10 cellular contexts compared by ENCODE assay signal in genomic region chr9:120915854-120916495, GRCh38. TPM values are rescaled to one million over a fixed set of nuclear protein-coding genes. Genes with fewer than 3 reads are reported as not detected.
DNase-seq lines count a peak whose midpoint lies in the region; ATAC-seq and TF ChIP-seq lines count a peak whose summit lies in the region.
"Had no signal": no experiment of that assay in that cellular context is flagged by ENCODE, and none has a peak within 500 bp of the region (broad histone marks: within the 10 kb centered on the region; RNA-seq: fewer than 3 reads in every experiment).

No MANE protein-coding gene starts in this region.

- intact Hi-C loops in breast epithelium (cut with DNase I; ENCODE audit: low total_unique reads), result no loop called here

- ATAC-seq in HG02852 (IDR thresholded peaks at IDR 0.05; ENCODE audit: unreplicated experiment) (peak; percentile 37), T-cell (replicated peaks in 1 of 4) (peak; percentile 80 to 91 (median 87))

- POLR2A ChIA-PET in T-cell (lab: Charles Lee), result interaction anchor here (0.5 to 1.6 kb wide), 11 partner anchors 9 to 276 kb away, joined by 3 to 9 read pairs (median 4); no protein-coding TSS in a partner anchor

- peak overlapping the region; percentile 88 to 93 for H3K27ac Mint-ChIP-seq in T-cell
- H3K27ac Mint-ChIP-seq: dendritic cell treated with granulocyte-macrophage colony-stimulating factor and Interleukin-4, amounts not matched to agents 40 ng/mL and 50 ng/mL, for 4 days had no signal

- H3K9me3 Mint-ChIP-seq in T-cell, result peaks cover 0 to 4% (median 0%) of the 10 kb centered on the region in 3 donors
- H3K9me3 Mint-ChIP-seq: dendritic cell treated with granulocyte-macrophage colony-stimulating factor and Interleukin-4, amounts not matched to agents 40 ng/mL and 50 ng/mL, for 4 days had no signal

- no peaks in the 10 kb centered on the region for H3K27me3 Mint-ChIP-seq in T-cell
- H3K27me3 Mint-ChIP-seq: dendritic cell treated with granulocyte-macrophage colony-stimulating factor and Interleukin-4, amounts not matched to agents 40 ng/mL and 50 ng/mL, for 4 days had no signal

- H3K36me3 ChIP-seq in breast epithelium, result no peaks in the 10 kb centered on the region

- no peaks in the 10 kb centered on the region for H3K9me3 ChIP-seq in breast epithelium
- H3K9me3 ChIP-seq: neutrophil had no signal

- peak in 21 of 34 experiments; percentile 28 to 65 (median 50) for DNase-seq in T-cell
- no peak for DNase-seq in breast epithelium (ENCODE audit: low spot score in 2 of 2)
- DNase-seq in stimulated activated naive CD4-positive, alpha-beta T cell treated with Interleukin-2 at 50 U/mL for 16 hours (lab: John Stamatoyannopoulos, UW), result peak; percentile 51
- no peak for DNase-seq in NCI-H510A treated with DMSO at 0.1 percent for 48 hours (lab: John Stamatoyannopoulos, UW)
- DNase-seq in NCI-H1436 treated with DMSO at 0.1 percent for 48 hours (lab: John Stamatoyannopoulos, UW), result no peak
- no peak for DNase-seq in NCI-H187 (lab: John Stamatoyannopoulos, UW)
- DNase-seq: NCI-H510A had no signal

- peak overlapping the region; percentile 55 to 72 (median 62) for H3K4me3 Mint-ChIP-seq in T-cell
- H3K4me3 Mint-ChIP-seq: dendritic cell treated with granulocyte-macrophage colony-stimulating factor and Interleukin-4, amounts not matched to agents 40 ng/mL and 50 ng/mL, for 4 days had no signal

- CTCF ChIA-PET in T-cell (lab: Charles Lee), result interaction anchor here (0.6 to 2.6 kb wide), 7 partner anchors 9 to 136 kb away, joined by 3 to 13 read pairs (median 4); partner anchors contain the start of gene TRAF1 (in 1 of the 2)

- peaks cover 0 to 3% of the 10 kb centered on the region in 2 donors for H3K4me1 ChIP-seq in breast epithelium

- no peaks in the 10 kb centered on the region for H3K27me3 ChIP-seq in breast epithelium
- H3K27me3 ChIP-seq: neutrophil had no signal

- peaks cover 79% of the 10 kb centered on the region for H3K36me3 Mint-ChIP-seq in T-cell

- peaks cover 84 to 90% (median 90%) of the 10 kb centered on the region in 3 donors for H3K4me1 Mint-ChIP-seq in T-cell

- H3K27ac ChIP-seq in breast epithelium, result peak overlapping the region; percentile 1 to 75
- H3K27ac ChIP-seq: neutrophil had no signal

- no peak for TF ChIP-seq CTCF in breast epithelium (IDR thresholded peaks at IDR 0.05)

- H3K4me3 ChIP-seq in breast epithelium, result no peak overlapping the region

- TF ChIP-seq POLR2A in breast epithelium (IDR thresholded peaks at IDR 0.05), result no peak

RNA-seq across cellular contexts. Expression of gene TRAF1, which starts 10.6 kb away (rescaled TPM):
- 100 to 1,000 TPM in 3 of 5 donors, 10 to 100 TPM in 2; 67.6 to 170 (median 157) TPM for total RNA-seq in T-cell
- total RNA-seq in breast epithelium, result 1 to 10 TPM; 4.9 to 8.6 (median 7.3) TPM

RNA-seq across cellular contexts. Expression of gene PHF19, which starts 39.0 kb away (rescaled TPM):
- total RNA-seq in T-cell (100 to 1,000 TPM in 4 of 5 donors, 10 to 100 TPM in 1; 92.8 to 184 (median 166) TPM), breast epithelium (10 to 100 TPM; 16.5 to 33.1 (median 19.0) TPM)

Comparison
In these comparisons a context has a peak if more than half of its experiments do, and no peak if none do; other contexts are left out.
1. DNase-seq: peak in T-cell (21 of 34) and stimulated activated naive CD4-positive, alpha-beta T cell treated with Interleukin-2 at 50 U/mL for 16 hours (single experiment); none in breast epithelium (0 of 2), NCI-H510A treated with DMSO at 0.1 percent for 48 hours (single experiment), NCI-H1436 treated with DMSO at 0.1 percent for 48 hours (single experiment) and NCI-H187 (0 of 2).
2. RNA of gene TRAF1, which starts 10.6 kb away (total RNA-seq): 67.6 to 170 TPM in T-cell; 4.9 to 8.6 TPM in breast epithelium; every median in the first group is over 4 times any median in the second.